1 cellular context compared by ENCODE assay signal in the genomic region with DNA sequence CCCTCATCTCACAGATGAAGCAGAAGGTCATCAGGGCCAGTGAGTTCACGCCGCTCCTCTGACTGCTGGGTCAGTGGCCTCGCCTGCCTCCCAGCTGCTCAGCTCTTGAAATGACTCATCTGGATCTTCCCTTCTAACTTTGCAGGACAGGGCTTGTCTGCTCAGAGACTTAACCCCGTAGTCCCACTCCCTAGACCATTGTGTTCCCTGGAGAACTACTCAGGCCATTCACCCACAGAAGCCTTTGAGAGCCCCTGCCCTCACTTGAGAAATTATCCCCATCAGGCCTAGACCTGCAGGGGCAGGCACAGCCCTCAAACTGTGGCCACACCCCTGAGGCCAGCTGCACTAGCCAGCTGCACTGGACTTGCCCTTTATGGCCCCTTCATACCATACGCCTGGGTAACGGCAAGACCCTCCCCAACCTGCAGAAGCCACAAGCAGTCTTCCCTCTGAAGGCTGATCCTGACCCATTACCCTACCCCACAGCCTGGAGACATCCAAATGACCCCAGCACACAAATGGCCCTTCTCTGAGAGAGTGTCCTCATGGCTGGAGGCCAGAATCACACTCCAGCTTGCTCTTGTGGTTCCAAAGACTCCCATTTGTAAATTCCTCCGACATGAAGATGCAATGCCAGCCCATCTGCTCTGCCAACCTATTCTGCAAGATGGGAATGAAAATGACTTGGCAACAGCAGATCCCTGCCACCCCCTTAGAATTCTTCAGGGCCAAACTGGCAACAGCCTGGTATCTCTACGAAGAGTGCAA.
TF ChIP-seq lines count a peak whose summit lies in the region.

No MANE protein-coding gene starts in this region.

TF ChIP-seq in GM12878, 131 proteins besides CTCF, POLR2A, EP300 and RAD21 (continued from another document and continues in another):
- TF ChIP-seq, protein P1, sequence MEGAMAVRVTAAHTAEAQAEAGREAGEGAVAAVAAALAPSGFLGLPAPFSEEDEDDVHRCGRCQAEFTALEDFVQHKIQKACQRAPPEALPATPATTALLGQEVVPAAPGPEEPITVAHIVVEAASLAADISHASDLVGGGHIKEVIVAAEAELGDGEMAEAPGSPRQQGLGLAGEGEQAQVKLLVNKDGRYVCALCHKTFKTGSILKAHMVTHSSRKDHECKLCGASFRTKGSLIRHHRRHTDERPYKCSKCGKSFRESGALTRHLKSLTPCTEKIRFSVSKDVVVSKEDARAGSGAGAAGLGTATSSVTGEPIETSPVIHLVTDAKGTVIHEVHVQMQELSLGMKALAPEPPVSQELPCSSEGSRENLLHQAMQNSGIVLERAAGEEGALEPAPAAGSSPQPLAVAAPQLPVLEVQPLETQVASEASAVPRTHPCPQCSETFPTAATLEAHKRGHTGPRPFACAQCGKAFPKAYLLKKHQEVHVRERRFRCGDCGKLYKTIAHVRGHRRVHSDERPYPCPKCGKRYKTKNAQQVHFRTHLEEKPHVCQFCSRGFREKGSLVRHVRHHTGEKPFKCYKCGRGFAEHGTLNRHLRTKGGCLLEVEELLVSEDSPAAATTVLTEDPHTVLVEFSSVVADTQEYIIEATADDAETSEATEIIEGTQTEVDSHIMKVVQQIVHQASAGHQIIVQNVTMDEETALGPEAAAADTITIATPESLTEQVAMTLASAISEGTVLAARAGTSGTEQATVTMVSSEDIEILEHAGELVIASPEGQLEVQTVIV (IDR thresholded peaks at IDR 0.05; ENCODE audit: borderline replicate concordance, partially characterized antibody): no peak
- TF ChIP-seq CHD4 (IDR thresholded peaks at IDR 0.05) (no peak), PML (IDR thresholded peaks at IDR 0.05; ENCODE audit: low read length) (no peak; the same call in 1 of the 2 replicates), YY1 (IDR thresholded peaks at IDR 0.05; ENCODE audit: low read depth, low read length) (no peak), BACH1 (IDR thresholded peaks at IDR 0.05; ENCODE audit: borderline replicate concordance) (no peak), SMAD5 (IDR thresholded peaks at IDR 0.05; ENCODE audit: low read depth) (no peak), ATF7 (IDR thresholded peaks at IDR 0.05; ENCODE audit: low read depth) (no peak), NRF1 (conservative IDR thresholded peaks at IDR 0.05; ENCODE audit: low read depth, low read length) (no peak), MYC (IDR thresholded peaks at IDR 0.05; ENCODE audit: insufficient read depth, insufficient read length, insufficient replicate concordance, low read length, severe bottlenecking) (no peak), SREBF2 (IDR thresholded peaks at IDR 0.05; ENCODE audit: low read length) (no peak), KAT2A (conservative IDR thresholded peaks at IDR 0.05; ENCODE audit: control insufficient read depth, low read depth, low read length) (no peak), GATAD2B (conservative IDR thresholded peaks at IDR 0.05; ENCODE audit: low read depth) (peak; percentile 76), BHLHE40 (IDR thresholded peaks at IDR 0.05; ENCODE audit: borderline replicate concordance in 1 of 2, low read depth in 2 of 2, low read length in 1 of 2) (peak; percentile 60 to 72; a peak in 3 of 4 replicates), EED (IDR thresholded peaks at IDR 0.05; ENCODE audit: low read depth) (peak; percentile 81), TCF7 (IDR thresholded peaks at IDR 0.05; ENCODE audit: borderline replicate concordance) (no peak), RBBP5 (conservative IDR thresholded peaks at IDR 0.05) (no peak), HDAC6 (IDR thresholded peaks at IDR 0.05; ENCODE audit: unreplicated experiment) (no peak), NR2C2 (IDR thresholded peaks at IDR 0.05; ENCODE audit: borderline replicate concordance, control insufficient read depth, insufficient read length, low read depth) (no peak), RCOR1 (conservative IDR thresholded peaks at IDR 0.05; ENCODE audit: low read depth, low read length) (no peak), NR2C1 (IDR thresholded peaks at IDR 0.05) (no peak), NR2F1 (conservative IDR thresholded peaks at IDR 0.05) (peak; percentile 98), ZNF622 (IDR thresholded peaks at IDR 0.05) (no peak), MTA3 (IDR thresholded peaks at IDR 0.05; ENCODE audit: borderline replicate concordance, low read length) (0 out of 2 replicates have a peak, but pooled peaks have one; percentile 21), ZNF274 (IDR thresholded peaks at IDR 0.05; ENCODE audit: insufficient read depth, insufficient read length) (no peak), POLR2AphosphoS2 (IDR thresholded peaks at IDR 0.05; ENCODE audit: low read depth, low read length) (no peak), LARP7 (IDR thresholded peaks at IDR 0.05) (no peak), ZBED1 (IDR thresholded peaks at IDR 0.05; ENCODE audit: borderline replicate concordance) (no peak), BCL11A (IDR thresholded peaks at IDR 0.05; ENCODE audit: low read depth, low read length) (peak; percentile 88)
- TF ChIP-seq, protein P2, sequence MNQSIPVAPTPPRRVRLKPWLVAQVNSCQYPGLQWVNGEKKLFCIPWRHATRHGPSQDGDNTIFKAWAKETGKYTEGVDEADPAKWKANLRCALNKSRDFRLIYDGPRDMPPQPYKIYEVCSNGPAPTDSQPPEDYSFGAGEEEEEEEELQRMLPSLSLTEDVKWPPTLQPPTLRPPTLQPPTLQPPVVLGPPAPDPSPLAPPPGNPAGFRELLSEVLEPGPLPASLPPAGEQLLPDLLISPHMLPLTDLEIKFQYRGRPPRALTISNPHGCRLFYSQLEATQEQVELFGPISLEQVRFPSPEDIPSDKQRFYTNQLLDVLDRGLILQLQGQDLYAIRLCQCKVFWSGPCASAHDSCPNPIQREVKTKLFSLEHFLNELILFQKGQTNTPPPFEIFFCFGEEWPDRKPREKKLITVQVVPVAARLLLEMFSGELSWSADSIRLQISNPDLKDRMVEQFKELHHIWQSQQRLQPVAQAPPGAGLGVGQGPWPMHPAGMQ (IDR thresholded peaks at IDR 0.05; ENCODE audit: borderline replicate concordance): no peak
- TF ChIP-seq, protein P3, sequence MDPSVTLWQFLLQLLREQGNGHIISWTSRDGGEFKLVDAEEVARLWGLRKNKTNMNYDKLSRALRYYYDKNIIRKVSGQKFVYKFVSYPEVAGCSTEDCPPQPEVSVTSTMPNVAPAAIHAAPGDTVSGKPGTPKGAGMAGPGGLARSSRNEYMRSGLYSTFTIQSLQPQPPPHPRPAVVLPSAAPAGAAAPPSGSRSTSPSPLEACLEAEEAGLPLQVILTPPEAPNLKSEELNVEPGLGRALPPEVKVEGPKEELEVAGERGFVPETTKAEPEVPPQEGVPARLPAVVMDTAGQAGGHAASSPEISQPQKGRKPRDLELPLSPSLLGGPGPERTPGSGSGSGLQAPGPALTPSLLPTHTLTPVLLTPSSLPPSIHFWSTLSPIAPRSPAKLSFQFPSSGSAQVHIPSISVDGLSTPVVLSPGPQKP (IDR thresholded peaks at IDR 0.05; ENCODE audit: low read depth, low read length): no peak
- TF ChIP-seq, protein P4, sequence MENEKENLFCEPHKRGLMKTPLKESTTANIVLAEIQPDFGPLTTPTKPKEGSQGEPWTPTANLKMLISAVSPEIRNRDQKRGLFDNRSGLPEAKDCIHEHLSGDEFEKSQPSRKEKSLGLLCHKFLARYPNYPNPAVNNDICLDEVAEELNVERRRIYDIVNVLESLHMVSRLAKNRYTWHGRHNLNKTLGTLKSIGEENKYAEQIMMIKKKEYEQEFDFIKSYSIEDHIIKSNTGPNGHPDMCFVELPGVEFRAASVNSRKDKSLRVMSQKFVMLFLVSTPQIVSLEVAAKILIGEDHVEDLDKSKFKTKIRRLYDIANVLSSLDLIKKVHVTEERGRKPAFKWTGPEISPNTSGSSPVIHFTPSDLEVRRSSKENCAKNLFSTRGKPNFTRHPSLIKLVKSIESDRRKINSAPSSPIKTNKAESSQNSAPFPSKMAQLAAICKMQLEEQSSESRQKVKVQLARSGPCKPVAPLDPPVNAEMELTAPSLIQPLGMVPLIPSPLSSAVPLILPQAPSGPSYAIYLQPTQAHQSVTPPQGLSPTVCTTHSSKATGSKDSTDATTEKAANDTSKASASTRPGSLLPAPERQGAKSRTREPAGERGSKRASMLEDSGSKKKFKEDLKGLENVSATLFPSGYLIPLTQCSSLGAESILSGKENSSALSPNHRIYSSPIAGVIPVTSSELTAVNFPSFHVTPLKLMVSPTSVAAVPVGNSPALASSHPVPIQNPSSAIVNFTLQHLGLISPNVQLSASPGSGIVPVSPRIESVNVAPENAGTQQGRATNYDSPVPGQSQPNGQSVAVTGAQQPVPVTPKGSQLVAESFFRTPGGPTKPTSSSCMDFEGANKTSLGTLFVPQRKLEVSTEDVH (IDR thresholded peaks at IDR 0.05; ENCODE audit: low read depth, partially characterized antibody): no peak
- TF ChIP-seq, protein P5, sequence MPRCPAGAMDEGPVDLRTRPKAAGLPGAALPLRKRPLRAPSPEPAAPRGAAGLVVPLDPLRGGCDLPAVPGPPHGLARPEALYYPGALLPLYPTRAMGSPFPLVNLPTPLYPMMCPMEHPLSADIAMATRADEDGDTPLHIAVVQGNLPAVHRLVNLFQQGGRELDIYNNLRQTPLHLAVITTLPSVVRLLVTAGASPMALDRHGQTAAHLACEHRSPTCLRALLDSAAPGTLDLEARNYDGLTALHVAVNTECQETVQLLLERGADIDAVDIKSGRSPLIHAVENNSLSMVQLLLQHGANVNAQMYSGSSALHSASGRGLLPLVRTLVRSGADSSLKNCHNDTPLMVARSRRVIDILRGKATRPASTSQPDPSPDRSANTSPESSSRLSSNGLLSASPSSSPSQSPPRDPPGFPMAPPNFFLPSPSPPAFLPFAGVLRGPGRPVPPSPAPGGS (IDR thresholded peaks at IDR 0.05; ENCODE audit: borderline replicate concordance, insufficient read depth, low read depth, low read length, poor library complexity, severe bottlenecking): peak; percentile 69
- TF ChIP-seq, protein P6, sequence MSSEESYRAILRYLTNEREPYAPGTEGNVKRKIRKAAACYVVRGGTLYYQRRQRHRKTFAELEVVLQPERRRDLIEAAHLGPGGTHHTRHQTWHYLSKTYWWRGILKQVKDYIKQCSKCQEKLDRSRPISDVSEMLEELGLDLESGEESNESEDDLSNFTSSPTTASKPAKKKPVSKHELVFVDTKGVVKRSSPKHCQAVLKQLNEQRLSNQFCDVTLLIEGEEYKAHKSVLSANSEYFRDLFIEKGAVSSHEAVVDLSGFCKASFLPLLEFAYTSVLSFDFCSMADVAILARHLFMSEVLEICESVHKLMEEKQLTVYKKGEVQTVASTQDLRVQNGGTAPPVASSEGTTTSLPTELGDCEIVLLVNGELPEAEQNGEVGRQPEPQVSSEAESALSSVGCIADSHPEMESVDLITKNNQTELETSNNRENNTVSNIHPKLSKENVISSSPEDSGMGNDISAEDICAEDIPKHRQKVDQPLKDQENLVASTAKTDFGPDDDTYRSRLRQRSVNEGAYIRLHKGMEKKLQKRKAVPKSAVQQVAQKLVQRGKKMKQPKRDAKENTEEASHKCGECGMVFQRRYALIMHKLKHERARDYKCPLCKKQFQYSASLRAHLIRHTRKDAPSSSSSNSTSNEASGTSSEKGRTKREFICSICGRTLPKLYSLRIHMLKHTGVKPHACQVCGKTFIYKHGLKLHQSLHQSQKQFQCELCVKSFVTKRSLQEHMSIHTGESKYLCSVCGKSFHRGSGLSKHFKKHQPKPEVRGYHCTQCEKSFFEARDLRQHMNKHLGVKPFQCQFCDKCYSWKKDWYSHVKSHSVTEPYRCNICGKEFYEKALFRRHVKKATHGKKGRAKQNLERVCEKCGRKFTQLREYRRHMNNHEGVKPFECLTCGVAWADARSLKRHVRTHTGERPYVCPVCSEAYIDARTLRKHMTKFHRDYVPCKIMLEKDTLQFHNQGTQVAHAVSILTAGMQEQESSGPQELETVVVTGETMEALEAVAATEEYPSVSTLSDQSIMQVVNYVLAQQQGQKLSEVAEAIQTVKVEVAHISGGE (CRISPR knock-in tag; IDR thresholded peaks at IDR 0.05): no peak
- TF ChIP-seq, protein P7, sequence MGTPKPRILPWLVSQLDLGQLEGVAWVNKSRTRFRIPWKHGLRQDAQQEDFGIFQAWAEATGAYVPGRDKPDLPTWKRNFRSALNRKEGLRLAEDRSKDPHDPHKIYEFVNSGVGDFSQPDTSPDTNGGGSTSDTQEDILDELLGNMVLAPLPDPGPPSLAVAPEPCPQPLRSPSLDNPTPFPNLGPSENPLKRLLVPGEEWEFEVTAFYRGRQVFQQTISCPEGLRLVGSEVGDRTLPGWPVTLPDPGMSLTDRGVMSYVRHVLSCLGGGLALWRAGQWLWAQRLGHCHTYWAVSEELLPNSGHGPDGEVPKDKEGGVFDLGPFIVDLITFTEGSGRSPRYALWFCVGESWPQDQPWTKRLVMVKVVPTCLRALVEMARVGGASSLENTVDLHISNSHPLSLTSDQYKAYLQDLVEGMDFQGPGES (IDR thresholded peaks at IDR 0.05): no peak
- TF ChIP-seq, protein P8, sequence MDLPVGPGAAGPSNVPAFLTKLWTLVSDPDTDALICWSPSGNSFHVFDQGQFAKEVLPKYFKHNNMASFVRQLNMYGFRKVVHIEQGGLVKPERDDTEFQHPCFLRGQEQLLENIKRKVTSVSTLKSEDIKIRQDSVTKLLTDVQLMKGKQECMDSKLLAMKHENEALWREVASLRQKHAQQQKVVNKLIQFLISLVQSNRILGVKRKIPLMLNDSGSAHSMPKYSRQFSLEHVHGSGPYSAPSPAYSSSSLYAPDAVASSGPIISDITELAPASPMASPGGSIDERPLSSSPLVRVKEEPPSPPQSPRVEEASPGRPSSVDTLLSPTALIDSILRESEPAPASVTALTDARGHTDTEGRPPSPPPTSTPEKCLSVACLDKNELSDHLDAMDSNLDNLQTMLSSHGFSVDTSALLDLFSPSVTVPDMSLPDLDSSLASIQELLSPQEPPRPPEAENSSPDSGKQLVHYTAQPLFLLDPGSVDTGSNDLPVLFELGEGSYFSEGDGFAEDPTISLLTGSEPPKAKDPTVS (IDR thresholded peaks at IDR 0.05; ENCODE audit: low read depth, low read length): no peak
- TF ChIP-seq, protein P9, sequence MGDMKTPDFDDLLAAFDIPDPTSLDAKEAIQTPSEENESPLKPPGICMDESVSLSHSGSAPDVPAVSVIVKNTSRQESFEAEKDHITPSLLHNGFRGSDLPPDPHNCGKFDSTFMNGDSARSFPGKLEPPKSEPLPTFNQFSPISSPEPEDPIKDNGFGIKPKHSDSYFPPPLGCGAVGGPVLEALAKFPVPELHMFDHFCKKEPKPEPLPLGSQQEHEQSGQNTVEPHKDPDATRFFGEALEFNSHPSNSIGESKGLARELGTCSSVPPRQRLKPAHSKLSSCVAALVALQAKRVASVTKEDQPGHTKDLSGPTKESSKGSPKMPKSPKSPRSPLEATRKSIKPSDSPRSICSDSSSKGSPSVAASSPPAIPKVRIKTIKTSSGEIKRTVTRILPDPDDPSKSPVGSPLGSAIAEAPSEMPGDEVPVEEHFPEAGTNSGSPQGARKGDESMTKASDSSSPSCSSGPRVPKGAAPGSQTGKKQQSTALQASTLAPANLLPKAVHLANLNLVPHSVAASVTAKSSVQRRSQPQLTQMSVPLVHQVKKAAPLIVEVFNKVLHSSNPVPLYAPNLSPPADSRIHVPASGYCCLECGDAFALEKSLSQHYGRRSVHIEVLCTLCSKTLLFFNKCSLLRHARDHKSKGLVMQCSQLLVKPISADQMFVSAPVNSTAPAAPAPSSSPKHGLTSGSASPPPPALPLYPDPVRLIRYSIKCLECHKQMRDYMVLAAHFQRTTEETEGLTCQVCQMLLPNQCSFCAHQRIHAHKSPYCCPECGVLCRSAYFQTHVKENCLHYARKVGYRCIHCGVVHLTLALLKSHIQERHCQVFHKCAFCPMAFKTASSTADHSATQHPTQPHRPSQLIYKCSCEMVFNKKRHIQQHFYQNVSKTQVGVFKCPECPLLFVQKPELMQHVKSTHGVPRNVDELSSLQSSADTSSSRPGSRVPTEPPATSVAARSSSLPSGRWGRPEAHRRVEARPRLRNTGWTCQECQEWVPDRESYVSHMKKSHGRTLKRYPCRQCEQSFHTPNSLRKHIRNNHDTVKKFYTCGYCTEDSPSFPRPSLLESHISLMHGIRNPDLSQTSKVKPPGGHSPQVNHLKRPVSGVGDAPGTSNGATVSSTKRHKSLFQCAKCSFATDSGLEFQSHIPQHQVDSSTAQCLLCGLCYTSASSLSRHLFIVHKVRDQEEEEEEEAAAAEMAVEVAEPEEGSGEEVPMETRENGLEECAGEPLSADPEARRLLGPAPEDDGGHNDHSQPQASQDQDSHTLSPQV (IDR thresholded peaks at IDR 0.05): no peak
